Comparison of ENCODE assay signal across 1 cellular context in the genomic region with DNA sequence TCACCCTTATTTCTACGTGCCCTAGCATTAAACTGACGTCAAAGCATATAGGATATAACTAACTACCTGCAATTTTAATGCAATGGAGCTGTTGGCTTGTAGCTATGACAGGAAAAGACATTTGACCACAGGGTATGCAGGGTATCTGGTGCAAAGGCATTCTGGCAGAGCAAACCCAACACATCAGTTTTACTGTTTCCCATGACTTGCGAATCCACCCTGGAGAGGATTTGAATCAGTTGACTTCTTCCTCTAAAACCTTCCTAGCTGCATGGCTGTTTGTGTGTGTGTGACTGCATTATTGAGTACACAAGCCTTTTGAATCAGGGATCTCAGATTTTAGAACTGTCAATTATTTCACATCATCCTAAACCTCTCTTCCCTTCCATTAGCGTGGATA.
TF ChIP-seq lines count a peak whose summit lies in the region.

No MANE protein-coding gene starts in this region.

TF ChIP-seq in endothelial cell of umbilical vein, 7 proteins besides CTCF, POLR2A, EP300 and RAD21:
- TF ChIP-seq GATA2 (IDR thresholded peaks at IDR 0.05; ENCODE audit: insufficient read depth, insufficient read length, low read depth, low read length) (no peak), POLR2AphosphoS5 (IDR thresholded peaks at IDR 0.05; ENCODE audit: insufficient read depth, low read depth, low read length) (no peak), EZH2 (IDR thresholded peaks at IDR 0.05; ENCODE audit: borderline replicate concordance, low read depth, low read length, severe bottlenecking) (no peak), MYC (IDR thresholded peaks at IDR 0.05; ENCODE audit: low read depth, low read length) (no peak), JUN (IDR thresholded peaks at IDR 0.05; ENCODE audit: borderline replicate concordance, insufficient read depth, insufficient read length, low read depth) (no peak), FOS (IDR thresholded peaks at IDR 0.05; ENCODE audit: borderline replicate concordance, insufficient read depth, low read length) (no peak)
- TF ChIP-seq, protein P1, sequence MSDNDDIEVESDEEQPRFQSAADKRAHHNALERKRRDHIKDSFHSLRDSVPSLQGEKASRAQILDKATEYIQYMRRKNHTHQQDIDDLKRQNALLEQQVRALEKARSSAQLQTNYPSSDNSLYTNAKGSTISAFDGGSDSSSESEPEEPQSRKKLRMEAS (IDR thresholded peaks at IDR 0.05; ENCODE audit: insufficient read depth, insufficient read length) = no peak
